Comparison of ENCODE assay signal across 2 cellular contexts in the genomic region with DNA sequence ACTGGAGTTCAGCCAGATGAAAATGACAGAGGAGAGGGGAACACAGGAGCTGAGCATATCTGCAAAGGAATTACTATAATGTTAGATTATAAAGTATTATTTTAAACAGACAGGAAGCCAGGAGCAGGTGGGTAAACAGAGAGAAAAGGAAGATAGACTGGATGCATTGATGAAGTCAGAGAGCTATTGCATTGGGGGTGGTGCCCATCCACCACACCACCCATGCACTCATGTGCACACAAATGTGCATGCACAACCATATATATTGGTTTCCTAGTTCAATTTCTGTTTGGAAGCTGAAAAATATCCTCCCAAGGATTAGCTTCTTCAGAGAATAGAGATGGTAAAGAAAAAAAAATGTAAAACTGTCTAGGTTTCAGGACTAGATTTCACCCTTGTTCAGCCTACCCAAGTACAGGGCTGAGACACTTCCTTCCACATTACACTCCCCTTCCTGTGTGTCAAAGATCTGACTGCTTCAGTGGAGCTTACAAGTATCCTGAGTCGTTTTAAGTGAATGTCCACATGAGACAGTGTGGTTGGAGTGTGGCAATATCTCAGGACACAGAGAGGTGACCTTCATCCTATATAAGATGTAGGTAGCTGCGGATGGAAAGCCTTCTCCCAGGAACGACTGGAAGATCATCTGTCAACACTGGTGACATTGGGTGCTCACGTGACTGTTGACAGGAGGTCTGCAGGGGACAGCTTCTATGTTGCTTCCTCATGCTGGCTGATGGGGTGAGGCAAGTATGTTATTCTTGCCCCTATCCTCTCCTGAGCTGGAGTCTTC.
A peak's percentile ranks its signal among the peaks of the same experiment; 100 is the strongest.
TF ChIP-seq lines count a peak whose summit lies in the region.

No MANE protein-coding gene starts in this region.

TF ChIP-seq in HepG2, 621 proteins besides CTCF, POLR2A, EP300 and RAD21:
- TF ChIP-seq PATZ1 (CRISPR knock-in tag; IDR thresholded peaks at IDR 0.05): no peak
- TF ChIP-seq ZNF331 (CRISPR knock-in tag; IDR thresholded peaks at IDR 0.05): no peak
- TF ChIP-seq SRSF4 (IDR thresholded peaks at IDR 0.05; ENCODE audit: low read depth, low read length, poor library complexity, severe bottlenecking): no peak
- no peak for TF ChIP-seq ZNF547 (CRISPR knock-in tag; IDR thresholded peaks at IDR 0.05)
- TF ChIP-seq FOXC1 (CRISPR knock-in tag; IDR thresholded peaks at IDR 0.05; ENCODE audit: borderline replicate concordance): no peak
- TF ChIP-seq ZNF34 (CRISPR knock-in tag; IDR thresholded peaks at IDR 0.05; ENCODE audit: borderline replicate concordance): no peak
- TF ChIP-seq NFKB2 (CRISPR knock-in tag; IDR thresholded peaks at IDR 0.05; ENCODE audit: borderline replicate concordance): no peak
- no peak for TF ChIP-seq ZNF574 (CRISPR knock-in tag; IDR thresholded peaks at IDR 0.05)
- TF ChIP-seq KLF6 (CRISPR knock-in tag; IDR thresholded peaks at IDR 0.05): no peak
- no peak for TF ChIP-seq HNRNPLL (IDR thresholded peaks at IDR 0.05; ENCODE audit: low read depth, low read length, poor library complexity, severe bottlenecking)
- no peak for TF ChIP-seq ZNF75D (CRISPR knock-in tag; IDR thresholded peaks at IDR 0.05; ENCODE audit: borderline replicate concordance)
- TF ChIP-seq DNMT1 (CRISPR knock-in tag; IDR thresholded peaks at IDR 0.05): no peak
- TF ChIP-seq TP53 (CRISPR knock-in tag; conservative IDR thresholded peaks at IDR 0.05): no peak
- no peak for TF ChIP-seq ZKSCAN1 (IDR thresholded peaks at IDR 0.05; ENCODE audit: low read length)
- no peak for TF ChIP-seq SP4 (CRISPR knock-in tag; IDR thresholded peaks at IDR 0.05)
- TF ChIP-seq ZMYM4 (CRISPR knock-in tag; IDR thresholded peaks at IDR 0.05): no peak
- TF ChIP-seq, protein P1, sequence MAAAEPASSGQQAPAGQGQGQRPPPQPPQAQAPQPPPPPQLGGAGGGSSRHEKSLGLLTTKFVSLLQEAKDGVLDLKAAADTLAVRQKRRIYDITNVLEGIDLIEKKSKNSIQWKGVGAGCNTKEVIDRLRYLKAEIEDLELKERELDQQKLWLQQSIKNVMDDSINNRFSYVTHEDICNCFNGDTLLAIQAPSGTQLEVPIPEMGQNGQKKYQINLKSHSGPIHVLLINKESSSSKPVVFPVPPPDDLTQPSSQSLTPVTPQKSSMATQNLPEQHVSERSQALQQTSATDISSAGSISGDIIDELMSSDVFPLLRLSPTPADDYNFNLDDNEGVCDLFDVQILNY (CRISPR knock-in tag; conservative IDR thresholded peaks at IDR 0.05): no peak
- TF ChIP-seq ZNF605 (CRISPR knock-in tag; IDR thresholded peaks at IDR 0.05): no peak
- TF ChIP-seq ZNF367 (CRISPR knock-in tag; IDR thresholded peaks at IDR 0.05; ENCODE audit: borderline replicate concordance): no peak
- TF ChIP-seq RXRA (CRISPR knock-in tag; IDR thresholded peaks at IDR 0.05): no peak

TF ChIP-seq in endothelial cell of umbilical vein, 7 proteins besides CTCF, POLR2A, EP300 and RAD21:
- TF ChIP-seq GATA2 (IDR thresholded peaks at IDR 0.05; ENCODE audit: insufficient read depth, insufficient read length, low read depth, low read length) (peak; percentile 20), JUN (IDR thresholded peaks at IDR 0.05; ENCODE audit: borderline replicate concordance, insufficient read depth, insufficient read length, low read depth) (no peak), POLR2AphosphoS5 (IDR thresholded peaks at IDR 0.05; ENCODE audit: insufficient read depth, low read depth, low read length) (peak; percentile 61), FOS (IDR thresholded peaks at IDR 0.05; ENCODE audit: borderline replicate concordance, insufficient read depth, low read length) (peak; percentile 51)
